19 cellular contexts compared by ENCODE assay signal in the genomic region with DNA sequence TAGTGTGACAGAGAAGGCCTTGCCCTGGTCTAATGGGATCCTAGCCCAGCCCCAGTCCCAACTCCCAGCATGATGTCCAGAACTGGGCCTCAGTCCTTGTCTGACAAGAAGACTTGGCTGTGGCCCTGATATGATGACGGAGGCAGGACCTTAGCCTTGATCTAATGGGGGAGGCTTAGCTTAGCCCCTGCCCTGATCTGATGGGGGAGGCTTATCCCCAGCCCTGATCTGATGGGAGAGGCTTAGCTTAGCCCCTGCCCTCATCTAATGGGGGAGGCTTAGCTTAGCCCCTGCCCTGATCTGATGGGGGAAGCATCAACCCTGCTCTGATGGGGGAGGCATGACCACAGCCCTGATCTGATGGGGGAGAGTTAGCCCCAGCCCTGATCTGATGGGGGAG. TPM values are rescaled to one million over a fixed set of nuclear protein-coding genes. Genes with fewer than 3 reads are reported as not detected.
DNase-seq lines count a peak whose midpoint lies in the region; ATAC-seq, FAIRE-seq and TF ChIP-seq lines count a peak whose summit lies in the region.
"Had no signal": no experiment of that assay in that cellular context is flagged by ENCODE, and none has a peak within 500 bp of the region (broad histone marks: within the 10 kb centered on the region; RNA-seq: fewer than 3 reads in every experiment).

No MANE protein-coding gene starts in this region.

- H3K36me3 Mint-ChIP-seq in CD14-positive monocyte = no peaks in the 10 kb centered on the region
- H3K36me3 Mint-ChIP-seq: CD4-positive, alpha-beta memory T cell had no signal

- TF ChIP-seq POLR2A in K562 (conservative IDR thresholded peaks at IDR 0.05) = no peak
- no peak for TF ChIP-seq POLR2A in right lobe of liver (IDR thresholded peaks at IDR 0.05)

- H3K9ac ChIP-seq in BLaER1 (peak overlapping the region; percentile 88), K562 (ENCODE audit: insufficient read depth in 1 of 2, low read depth in 2 of 2, low read length in 2 of 2) (no peak overlapping the region)
- H3K9ac ChIP-seq: SK-N-SH had no signal

- no peak overlapping the region for H3K27ac Mint-ChIP-seq in CD14-positive monocyte

- H3K9me1 ChIP-seq in K562 (ENCODE audit: control insufficient read depth, insufficient read depth, low read length) = no peaks in the 10 kb centered on the region

- H3K79me2 ChIP-seq in K562 (ENCODE audit: control insufficient read depth, insufficient read depth, low read length) = peaks cover 24% of the 10 kb centered on the region

- H4K20me1 ChIP-seq in BLaER1 (no peaks in the 10 kb centered on the region), K562 (replicated peaks; ENCODE audit: control insufficient read depth, insufficient read depth, low read length) (no peaks in the 10 kb centered on the region)

- peaks cover 53% of the 10 kb centered on the region for H3K36me3 ChIP-seq in BLaER1
- H3K36me3 ChIP-seq in K562 (ENCODE audit: control insufficient read depth, insufficient read depth, low read length) = peaks cover 44% of the 10 kb centered on the region; the same call in 2 of the 3 replicates
- no peaks in the 10 kb centered on the region for H3K36me3 ChIP-seq in right lobe of liver
- H3K36me3 ChIP-seq: MG63 had no signal

- POLR2A ChIA-PET in K562 (lab: Yijun Ruan, JAX) = interaction anchor here (0.6 to 1.1 kb wide), 3 partner anchors 9 to 17 kb away, joined by 3 to 5 read pairs (median 4); partner anchors contain the start of gene SET

- H2AFZ ChIP-seq in K562 (ENCODE audit: low read depth, low read length) = no peak overlapping the region
- H2AFZ ChIP-seq: PC-9 had no signal

- no peak for TF ChIP-seq RAD21 in K562 (CRISPR knock-in tag; conservative IDR thresholded peaks at IDR 0.05 in 1 of 2, IDR thresholded peaks at IDR 0.05 in 1 of 2)

- no peaks in the 10 kb centered on the region for H3K9me3 Mint-ChIP-seq in CD14-positive monocyte

- H3K27ac ChIP-seq in BLaER1 (peak overlapping the region; percentile 87), K562 (ENCODE audit: extremely low read depth, low read depth, low read length) (no peak overlapping the region), right lobe of liver (no peak overlapping the region)
- H3K27ac ChIP-seq: PC-9 had no signal

- H3K27me3 ChIP-seq in BLaER1 (no peaks in the 10 kb centered on the region), K562 (ENCODE audit: control insufficient read depth in 2 of 2, insufficient read depth in 2 of 2, low read length in 2 of 2) (no peaks in the 10 kb centered on the region), right lobe of liver (no peaks in the 10 kb centered on the region)
- H3K27me3 ChIP-seq: MG63 had no signal

- CTCF ChIA-PET in K562 (lab: Yijun Ruan, JAX; ENCODE audit: low intra/inter-chr PET ratio) = no interaction called here

- in situ Hi-C loops in K562 (cut with MboI) = no loop called here

- H3K4me3 Mint-ChIP-seq in CD14-positive monocyte = no peak overlapping the region
- H3K4me3 Mint-ChIP-seq: CD4-positive, alpha-beta memory T cell had no signal

- no peak for ATAC-seq in K562
- ATAC-seq in right lobe of liver = no peak
- ATAC-seq in omental fat pad (ENCODE audit: low FRiP score) = no peak

- H3K4me3 ChIP-seq in BLaER1 (no peak overlapping the region), K562 (no peak overlapping the region), right lobe of liver (no peak overlapping the region)
- H3K4me3 ChIP-seq: MG63, PC-9 had no signal

- TF ChIP-seq CTCF in CD14-positive monocyte (IDR thresholded peaks at IDR 0.05) (no peak), K562 (IDR thresholded peaks at IDR 0.05 in 2 of 3, conservative IDR thresholded peaks at IDR 0.05 in 1 of 3; ENCODE audit: insufficient read depth in 2 of 3, low read depth in 1 of 3, low read length in 3 of 3) (no peak), right lobe of liver (IDR thresholded peaks at IDR 0.05) (no peak), omental fat pad (IDR thresholded peaks at IDR 0.05) (no peak)

- H3K4me1 Mint-ChIP-seq in CD14-positive monocyte = peaks cover 13% of the 10 kb centered on the region

- no TSS peak for BruUV-seq in K562 (replicated peaks; lab: Mats Ljungman, UMichigan)

- FAIRE-seq in K562 (lab: Jason Lieb, UNC) = no peak
- FAIRE-seq: H54 had no signal

- H3K9me3 ChIP-seq in BLaER1 (no peaks in the 10 kb centered on the region), K562 (replicated peaks; ENCODE audit: control insufficient read depth, insufficient read depth, low read depth, low read length) (no peaks in the 10 kb centered on the region), right lobe of liver (no peaks in the 10 kb centered on the region)
- H3K9me3 ChIP-seq: MG63, SK-N-SH had no signal

- peaks cover 52% of the 10 kb centered on the region for H3K4me1 ChIP-seq in BLaER1
- peaks cover 9 to 43% of the 10 kb centered on the region in 2 experiments for H3K4me1 ChIP-seq in K562 (replicated peaks in 1 of 2; ENCODE audit: control insufficient read depth in 2 of 2, insufficient read depth in 2 of 2, low read length in 2 of 2)
- H3K4me1 ChIP-seq in right lobe of liver = no peaks in the 10 kb centered on the region

- peak overlapping the region; percentile 98 for H3K4me2 ChIP-seq in BLaER1
- no peak overlapping the region for H3K4me2 ChIP-seq in K562 (ENCODE audit: insufficient read depth, low read length)
- H3K4me2 ChIP-seq: PC-9, SK-N-SH had no signal

- 88% methylated on average over 1 of the region's 1 CpG for WGBS in K562 (ENCODE audit: insufficient coverage, low coverage, missing lambda C conversion rate)
- WGBS in right lobe of liver (ENCODE audit: insufficient coverage, low coverage, low lambda C conversion rate, missing lambda C conversion rate) = no CpG with 5 or more reads among the region's 1 CpG

- DNase-seq in CD14-positive monocyte (ENCODE audit: low spot score) (peak; percentile 18), K562 (ENCODE audit: extremely low read depth in 1 of 4, low spot score in 3 of 4) (no peak), right lobe of liver (peak; percentile 2 to 21 (median 17)), NCI-H2081 (lab: John Stamatoyannopoulos, UW) (no peak), omental fat pad (ENCODE audit: low spot score) (no peak)
- DNase-seq in activated effector memory CD4-positive, alpha-beta T cell treated with anti-CD3 and anti-CD28 coated beads, Interleukin-2, amount 50 U/mL, for 16 hours = no peak
- DNase-seq: ACHN; Calu3; CD4-positive, alpha-beta memory T cell; Karpas-422; MG63; NCI-H1092 treated with DMSO at 0.1 percent for 48 hours; NCI-H187; NCI-H69; PC-9; SHP77; SK-N-SH had no signal

- intact Hi-C loops in CD14-positive monocyte (cut with micrococcal nuclease) (no loop called here), K562 (cut with micrococcal nuclease) (no loop called here), right lobe of liver (cut with DNase I) (no loop called here)

- H3K27me3 Mint-ChIP-seq in CD14-positive monocyte (ENCODE audit: low read depth in 3 of 3) = peaks cover 8 to 13% (median 12%) of the 10 kb centered on the region in 3 donors
- H3K27me3 Mint-ChIP-seq: CD4-positive, alpha-beta memory T cell had no signal

- TF ChIP-seq EP300 in K562 (IDR thresholded peaks at IDR 0.05; ENCODE audit: low read length) = no peak

RNA-seq across cellular contexts. Expression of gene PKN3, which starts 3.7 kb away (rescaled TPM):
- polyA plus RNA-seq in CD14-positive monocyte (under 1 TPM; 0.11 to 0.27 TPM), K562 (2011; rRNA removed) (24.5 and 25.4 TPM in 2 replicates), K562 (2014; fragmentation: Illumina TruSeq; extraction: Trizol) (19.7 and 28.3 TPM in 2 replicates), K562 (2014; fragmentation: Nextera tagmentation; extraction: Ambion mirVana) (1 to 10 TPM in 1 of 2 experiments, under 1 TPM in 1; 0.82 to 1.4 TPM), K562 (2014; rRNA removed) (48.9 and 49.2 TPM in 2 replicates)
- total RNA-seq in K562 (2011; cell fraction: chromatin; rRNA removed; ENCODE audit: low replicate concordance) = 45.1 and 101 TPM in 2 replicates
- total RNA-seq in K562 (2011; cell fraction: nucleolus; rRNA removed) = 76.3 and 95.7 TPM in 2 replicates
- 27.9 and 53.6 TPM in 2 replicates for total RNA-seq in K562 (2011; cell fraction: nucleoplasm; rRNA removed)
- total RNA-seq in K562 (2014; rRNA removed) (29.4 and 42.4 TPM in 2 replicates), K562 (2014; rRNA removed; fragmentation: Illumina TruSeq; extraction: Trizol) (10.6 and 16.2 TPM in 2 replicates), K562 (2015; rRNA removed; fragmentation: Illumina TruSeq; extraction: Trizol) (17.5 and 19.7 TPM in 2 replicates), K562 (2021) (40.3 and 41.3 TPM in 2 replicates), right lobe of liver (1 to 10 TPM in 5 of 6 experiments, under 1 TPM in 1; 0.81 to 4.9 (median 2.4) TPM), omental fat pad (10 to 100 TPM in 1 of 4 donors, 1 to 10 TPM in 3; 4.2 to 12.0 (median 7.5) TPM)
- polyA plus RNA-seq in K562 (2011; cell fraction: cytosol; rRNA removed) = 25.0 and 47.2 TPM in 2 replicates
- 80.6 and 118 TPM in 2 replicates for polyA plus RNA-seq in K562 (2011; cell fraction: nucleus; rRNA removed)
- 28.4 and 42.0 TPM in 2 replicates for polyA plus RNA-seq in K562 (2012)
- polyA minus RNA-seq in K562 (2011; rRNA and poly(A)+ RNA removed) = 9.4 and 18.7 TPM in 2 replicates
- 23.5 and 24.5 TPM in 2 replicates for polyA minus RNA-seq in K562 (2011; cell fraction: cytosol; rRNA and poly(A)+ RNA removed)
- polyA minus RNA-seq in K562 (2011; cell fraction: nucleus; rRNA and poly(A)+ RNA removed) = 12.1 and 13.3 TPM in 2 replicates

RNA-seq across cellular contexts. Expression of gene SET, which starts 17.0 kb away (rescaled TPM):
- polyA plus RNA-seq in CD14-positive monocyte = 100 to 1,000 TPM; 114 to 124 TPM
- total RNA-seq in K562 (2011; cell fraction: chromatin; rRNA removed; ENCODE audit: low replicate concordance) = 148 and 241 TPM in 2 replicates
- 111 and 117 TPM in 2 replicates for total RNA-seq in K562 (2011; cell fraction: nucleolus; rRNA removed)
- 183 and 259 TPM in 2 replicates for total RNA-seq in K562 (2011; cell fraction: nucleoplasm; rRNA removed)
- 887 and 1,071 TPM in 2 replicates for total RNA-seq in K562 (2014; rRNA removed)
- total RNA-seq in K562 (2014; rRNA removed; fragmentation: Illumina TruSeq; extraction: Trizol) = 1,328 and 1,534 TPM in 2 replicates
- 1,335 and 1,447 TPM in 2 replicates for total RNA-seq in K562 (2015; rRNA removed; fragmentation: Illumina TruSeq; extraction: Trizol)
- total RNA-seq in K562 (2021) = 840 and 907 TPM in 2 replicates
- 308 and 520 TPM in 2 replicates for polyA plus RNA-seq in K562 (2011; rRNA removed)
- 84.3 and 133 TPM in 2 replicates for polyA plus RNA-seq in K562 (2011; cell fraction: cytosol; rRNA removed)
- 138 and 148 TPM in 2 replicates for polyA plus RNA-seq in K562 (2011; cell fraction: nucleus; rRNA removed)
- polyA plus RNA-seq in K562 (2012) = 556 and 791 TPM in 2 replicates
- polyA plus RNA-seq in K562 (2014; fragmentation: Illumina TruSeq; extraction: Trizol) = 886 and 1,006 TPM in 2 replicates
- 100 to 1,000 TPM; 404 to 534 TPM for polyA plus RNA-seq in K562 (2014; fragmentation: Nextera tagmentation; extraction: Ambion mirVana)
- polyA plus RNA-seq in K562 (2014; rRNA removed) = 609 and 622 TPM in 2 replicates
- 1,021 and 1,119 TPM in 2 replicates for polyA minus RNA-seq in K562 (2011; rRNA and poly(A)+ RNA removed)
- 256 and 383 TPM in 2 replicates for polyA minus RNA-seq in K562 (2011; cell fraction: cytosol; rRNA and poly(A)+ RNA removed)
- polyA minus RNA-seq in K562 (2011; cell fraction: nucleus; rRNA and poly(A)+ RNA removed) = 100 and 155 TPM in 2 replicates
- total RNA-seq in right lobe of liver = 100 to 1,000 TPM in 2 of 6 experiments, 10 to 100 TPM in 4; 57.4 to 110 (median 82.6) TPM
- total RNA-seq in omental fat pad = 100 to 1,000 TPM; 112 to 226 (median 139) TPM

RNA-seq across cellular contexts. Expression of gene ZDHHC12, which starts 17.9 kb away (rescaled TPM):
- polyA plus RNA-seq in CD14-positive monocyte (10 to 100 TPM; 68.4 to 72.7 TPM), K562 (2011; rRNA removed) (13.8 and 24.8 TPM in 2 replicates), K562 (2014; fragmentation: Illumina TruSeq; extraction: Trizol) (6.8 and 27.8 TPM in 2 replicates), K562 (2014; fragmentation: Nextera tagmentation; extraction: Ambion mirVana) (1 to 10 TPM in 1 of 2 experiments, under 1 TPM in 1; 0.21 to 4.3 TPM), K562 (2014; rRNA removed) (31.7 TPM in 2 replicates)
- total RNA-seq in K562 (2011; cell fraction: chromatin; rRNA removed; ENCODE audit: low replicate concordance) = 7.1 and 18.4 TPM in 2 replicates
- total RNA-seq in K562 (2011; cell fraction: nucleolus; rRNA removed) = 35.0 and 36.5 TPM in 2 replicates
- 22.9 and 31.1 TPM in 2 replicates for total RNA-seq in K562 (2011; cell fraction: nucleoplasm; rRNA removed)
- total RNA-seq in K562 (2014; rRNA removed) (38.0 and 57.7 TPM in 2 replicates), K562 (2014; rRNA removed; fragmentation: Illumina TruSeq; extraction: Trizol) (1.1 and 1.9 TPM in 2 replicates), K562 (2015; rRNA removed; fragmentation: Illumina TruSeq; extraction: Trizol) (18.7 and 19.1 TPM in 2 replicates), K562 (2021) (28.7 and 30.3 TPM in 2 replicates), right lobe of liver (10 to 100 TPM; 14.1 to 46.1 (median 22.7) TPM), omental fat pad (10 to 100 TPM; 23.6 to 40.6 (median 30.8) TPM)
- polyA plus RNA-seq in K562 (2011; cell fraction: cytosol; rRNA removed) = 30.4 and 84.8 TPM in 2 replicates
- 32.5 and 45.8 TPM in 2 replicates for polyA plus RNA-seq in K562 (2011; cell fraction: nucleus; rRNA removed)
- polyA plus RNA-seq in K562 (2012) = 31.0 and 52.7 TPM in 2 replicates
- polyA minus RNA-seq in K562 (2011; rRNA and poly(A)+ RNA removed) = 3.4 and 6.5 TPM in 2 replicates
- 21.7 and 30.2 TPM in 2 replicates for polyA minus RNA-seq in K562 (2011; cell fraction: cytosol; rRNA and poly(A)+ RNA removed)
- 5.8 and 6.1 TPM in 2 replicates for polyA minus RNA-seq in K562 (2011; cell fraction: nucleus; rRNA and poly(A)+ RNA removed)

RNA-seq across cellular contexts. Expression of gene DYNC2I2, which starts 49.4 kb away (rescaled TPM):
- polyA plus RNA-seq in CD14-positive monocyte (1 to 10 TPM; 1.5 to 1.9 TPM), K562 (2011; rRNA removed) (70.0 and 85.8 TPM in 2 replicates), K562 (2014; fragmentation: Illumina TruSeq; extraction: Trizol) (36.3 and 76.9 TPM in 2 replicates), K562 (2014; fragmentation: Nextera tagmentation; extraction: Ambion mirVana) (1 to 10 TPM; 1.5 to 2.3 TPM), K562 (2014; rRNA removed) (165 and 184 TPM in 2 replicates)
- 27.2 and 132 TPM in 2 replicates for total RNA-seq in K562 (2011; cell fraction: chromatin; rRNA removed; ENCODE audit: low replicate concordance)
- 174 and 202 TPM in 2 replicates for total RNA-seq in K562 (2011; cell fraction: nucleolus; rRNA removed)
- 76.1 and 76.9 TPM in 2 replicates for total RNA-seq in K562 (2011; cell fraction: nucleoplasm; rRNA removed)
- total RNA-seq in K562 (2014; rRNA removed) (249 and 283 TPM in 2 replicates), K562 (2014; rRNA removed; fragmentation: Illumina TruSeq; extraction: Trizol) (16.0 and 21.6 TPM in 2 replicates), K562 (2015; rRNA removed; fragmentation: Illumina TruSeq; extraction: Trizol) (69.5 and 71.3 TPM in 2 replicates), K562 (2021) (131 and 144 TPM in 2 replicates), right lobe of liver (10 to 100 TPM; 11.8 to 23.9 (median 18.8) TPM), omental fat pad (10 to 100 TPM; 12.8 to 24.7 (median 21.3) TPM)
- 110 and 264 TPM in 2 replicates for polyA plus RNA-seq in K562 (2011; cell fraction: cytosol; rRNA removed)
- polyA plus RNA-seq in K562 (2011; cell fraction: nucleus; rRNA removed) = 270 and 451 TPM in 2 replicates
- polyA plus RNA-seq in K562 (2012) = 106 and 139 TPM in 2 replicates
- 16.9 and 31.4 TPM in 2 replicates for polyA minus RNA-seq in K562 (2011; rRNA and poly(A)+ RNA removed)
- polyA minus RNA-seq in K562 (2011; cell fraction: cytosol; rRNA and poly(A)+ RNA removed) = 70.6 and 79.0 TPM in 2 replicates
- 78.6 and 83.6 TPM in 2 replicates for polyA minus RNA-seq in K562 (2011; cell fraction: nucleus; rRNA and poly(A)+ RNA removed)

Comparison
In these comparisons a context has a peak if more than half of its experiments do, and no peak if none do; other contexts are left out.
1. DNase-seq: peak in CD14-positive monocyte (single experiment) and right lobe of liver (3 of 3); none in K562 (0 of 4), NCI-H2081 (0 of 2), omental fat pad (single experiment) and activated effector memory CD4-positive, alpha-beta T cell treated with anti-CD3 and anti-CD28 coated beads, Interleukin-2, amount 50 U/mL, for 16 hours (single experiment).